ENCODE assay signal across 7 cellular contexts in the genomic region with DNA sequence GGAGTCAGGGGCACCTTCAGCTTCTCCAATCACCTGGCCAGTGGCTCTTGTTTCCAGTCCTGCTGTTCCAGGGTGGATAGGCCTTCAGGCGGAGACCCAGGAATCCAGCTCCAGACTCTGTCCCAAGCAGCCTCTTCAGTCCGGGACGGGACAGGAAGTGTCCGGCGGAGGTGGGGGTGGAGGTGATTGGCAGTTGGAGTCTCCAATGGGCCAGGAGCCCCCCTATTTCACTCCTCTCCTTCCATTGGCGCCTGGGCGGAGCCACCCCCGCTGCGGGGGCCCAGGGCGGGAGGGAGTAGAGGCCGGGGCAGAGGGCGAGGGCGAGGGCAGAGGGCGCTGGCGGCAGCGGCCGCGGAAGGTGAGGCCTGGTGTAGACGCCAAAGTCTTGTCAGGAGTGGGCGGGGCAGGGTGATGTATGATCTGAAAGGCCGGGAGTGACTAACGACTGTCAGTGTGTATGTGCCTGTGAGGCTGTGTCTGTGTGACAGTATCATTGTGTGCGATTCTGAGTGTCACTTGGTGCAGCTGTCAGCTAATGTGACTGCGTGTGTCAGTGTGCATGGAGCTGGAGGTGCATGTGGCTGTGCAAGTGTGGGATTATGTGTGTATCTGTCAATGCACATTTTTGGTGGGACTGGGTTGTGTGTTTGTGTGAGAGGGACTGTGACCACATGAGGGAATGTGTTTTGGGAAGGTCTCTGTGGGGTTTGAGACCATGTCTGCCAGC. TPM values are rescaled to one million over a fixed set of nuclear protein-coding genes. Genes with fewer than 3 reads are reported as not detected.
A peak's percentile ranks its signal among the peaks of the same experiment; 100 is the strongest.
DNase-seq lines count a peak whose midpoint lies in the region; ATAC-seq and TF ChIP-seq lines count a peak whose summit lies in the region.

A gene (plus strand): TSS at position 310 of the 727 bp plus-strand sequence. CDS start 3,033 bp downstream, outside the sequence.

- H3K9me2 ChIP-seq in GM23338 (ENCODE audit: insufficient read depth), result no peaks in the 10 kb centered on the region
- H3K9me2 ChIP-seq in OCI-LY1 (ENCODE audit: low read depth, low read length), result no peaks in the 10 kb centered on the region

- ATAC-seq in GM23338, result peak; percentile 87
- peak; percentile 84 to 86 for ATAC-seq in activated naive CD4-positive, alpha-beta T cell treated with anti-CD3 and anti-CD28 coated beads, Interleukin-2, amount 50 U/mL, for 72 hours
- ATAC-seq in upper lobe of left lung (ENCODE audit: low FRiP score in 2 of 2), result peak; percentile 88 to 93
- no peak for ATAC-seq in GM21786 (IDR thresholded peaks at IDR 0.05; ENCODE audit: unreplicated experiment)

- H3K9ac ChIP-seq in OCI-LY1 (ENCODE audit: low read length) (no peak within 1 kb of the TSS; the same call in 1 of the 2 replicates), neural progenitor cell (peak within 1 kb of the TSS; percentile 30)

- H3K4me2 ChIP-seq in GM23338 (peak within 1 kb of the TSS; percentile 81), OCI-LY1 (ENCODE audit: low read length) (peak within 1 kb of the TSS; percentile 46), neural progenitor cell (peak within 1 kb of the TSS; percentile 81)

- H3K27ac ChIP-seq in GM23338 (ENCODE audit: low read depth), result no peak within 1 kb of the TSS
- no peak within 1 kb of the TSS for H3K27ac ChIP-seq in OCI-LY1 (ENCODE audit: low read depth, low read length, poor library complexity, severe bottlenecking)
- no peak within 1 kb of the TSS for H3K27ac ChIP-seq in neural progenitor cell
- H3K27ac ChIP-seq in upper lobe of left lung, result peak within 1 kb of the TSS; percentile 63 to 86 (median 72)

- H3K27ac Mint-ChIP-seq in GM23338, result peak within 1 kb of the TSS; percentile 91
- H3K27ac Mint-ChIP-seq in activated naive CD4-positive, alpha-beta T cell treated with anti-CD3 and anti-CD28 coated beads, Interleukin-2, amount 50 U/mL, for 72 hours, result peak within 1 kb of the TSS; percentile 13 to 62
- peak within 1 kb of the TSS; percentile 48 for H3K27ac Mint-ChIP-seq in glutamatergic neuron (ENCODE audit: unreplicated experiment)
- peak within 1 kb of the TSS; percentile 96 for H3K27ac Mint-ChIP-seq in neural progenitor cell

- no peaks in the 10 kb centered on the region; the same call in none of the 2 replicates for H4K20me1 ChIP-seq in GM23338 (replicated peaks; ENCODE audit: insufficient read depth)
- no peaks in the 10 kb centered on the region for H4K20me1 ChIP-seq in OCI-LY1 (ENCODE audit: insufficient read depth, low read length)
- H4K20me1 ChIP-seq in neural progenitor cell (ENCODE audit: low read depth), result peaks cover 7% of the 10 kb centered on the region

- H3K4me3 ChIP-seq in GM23338 (peak within 1 kb of the TSS; percentile 53), OCI-LY1 (ENCODE audit: low read depth, low read length, poor library complexity, severe bottlenecking) (peak within 1 kb of the TSS; percentile 29), neural progenitor cell (peak within 1 kb of the TSS; percentile 50), upper lobe of left lung (peak within 1 kb of the TSS in 3 of 4 donors; percentile 31 to 48 (median 42))

- H3K4me3 Mint-ChIP-seq in GM23338 (peak within 1 kb of the TSS; percentile 80), glutamatergic neuron (ENCODE audit: unreplicated experiment) (peak within 1 kb of the TSS; percentile 77), neural progenitor cell (peak within 1 kb of the TSS; percentile 85)

- H3K4me1 Mint-ChIP-seq in GM23338 (peaks cover 46% of the 10 kb centered on the region), glutamatergic neuron (ENCODE audit: low read depth, unreplicated experiment) (peaks cover 31% of the 10 kb centered on the region), neural progenitor cell (peaks cover 63% of the 10 kb centered on the region)

- H3K27me3 ChIP-seq in GM23338 (ENCODE audit: insufficient read depth) (no peaks in the 10 kb centered on the region), OCI-LY1 (ENCODE audit: insufficient read depth, low read length) (no peaks in the 10 kb centered on the region; the same call in 1 of the 2 replicates), neural progenitor cell (no peaks in the 10 kb centered on the region), upper lobe of left lung (no peaks in the 10 kb centered on the region)

- DNase-seq in GM23338 (ENCODE audit: low spot score), result peak; percentile 96
- DNase-seq in activated naive CD4-positive, alpha-beta T cell treated with anti-CD3 and anti-CD28 coated beads, Interleukin-2, amount 50 U/mL, for 72 hours (ENCODE audit: low spot score in 2 of 2), result peak in 1 of 2 donors; percentile 46
- DNase-seq in glutamatergic neuron, result peak; percentile 64
- DNase-seq in neural progenitor cell (ENCODE audit: low spot score), result peak; percentile 95
- peak; percentile 92 to 94 for DNase-seq in upper lobe of left lung

- peak; percentile 17 to 35; a peak in 2 of 4 replicates for TF ChIP-seq CTCF in GM23338 (conservative IDR thresholded peaks at IDR 0.05; ENCODE audit: low read depth in 2 of 2)
- TF ChIP-seq CTCF in OCI-LY1 (IDR thresholded peaks at IDR 0.05; ENCODE audit: low read length), result no peak
- TF ChIP-seq CTCF in glutamatergic neuron (IDR thresholded peaks at IDR 0.05; ENCODE audit: partially characterized antibody, unreplicated experiment), result no peak
- TF ChIP-seq CTCF in neural progenitor cell (IDR thresholded peaks at IDR 0.05), result peak; percentile 25
- no peak for TF ChIP-seq CTCF in upper lobe of left lung (IDR thresholded peaks at IDR 0.05)

- H3F3A ChIP-seq in GM23338 (replicated peaks; ENCODE audit: low read depth), result 0 out of 2 replicates have a peak, but pooled peaks cover 8% of the 10 kb centered on the region
- no peaks in the 10 kb centered on the region for H3F3A ChIP-seq in OCI-LY1 (ENCODE audit: insufficient read depth, low read length)
- H3F3A ChIP-seq in neural progenitor cell (ENCODE audit: low read depth), result peaks cover 25% of the 10 kb centered on the region

- peaks cover 6% of the 10 kb centered on the region for H3K79me2 ChIP-seq in GM23338 (replicated peaks; ENCODE audit: insufficient read depth)
- no peaks in the 10 kb centered on the region for H3K79me2 ChIP-seq in OCI-LY1 (ENCODE audit: insufficient read depth, low read length)
- H3K79me2 ChIP-seq in neural progenitor cell (ENCODE audit: low read depth), result peaks cover 16% of the 10 kb centered on the region

- H3K4me1 ChIP-seq in GM23338 (ENCODE audit: insufficient read depth), result peaks cover 25% of the 10 kb centered on the region
- H3K4me1 ChIP-seq in OCI-LY1 (ENCODE audit: insufficient read depth, low read length, severe bottlenecking), result peaks cover 24% of the 10 kb centered on the region
- H3K4me1 ChIP-seq in neural progenitor cell, result peaks cover 34% of the 10 kb centered on the region
- peaks cover 53 to 63% (median 56%) of the 10 kb centered on the region in 4 donors for H3K4me1 ChIP-seq in upper lobe of left lung

- WGBS in upper lobe of left lung, 2 donors, result 8 to 23% methylated on average over 15 to 23 of the region's 24 CpGs

- peaks cover 19% of the 10 kb centered on the region for H3K27me3 Mint-ChIP-seq in GM23338 (ENCODE audit: insufficient read depth, low read depth, poor library complexity)
- H3K27me3 Mint-ChIP-seq in glutamatergic neuron (ENCODE audit: unreplicated experiment), result peaks cover 7% of the 10 kb centered on the region
- H3K27me3 Mint-ChIP-seq in neural progenitor cell (ENCODE audit: insufficient read depth, low read depth), result peaks cover 9% of the 10 kb centered on the region

- peak within 1 kb of the TSS; percentile 56; the same call in 1 of the 2 replicates for H2AFZ ChIP-seq in GM23338
- no peak within 1 kb of the TSS for H2AFZ ChIP-seq in OCI-LY1 (ENCODE audit: low read length)
- no peak within 1 kb of the TSS for H2AFZ ChIP-seq in neural progenitor cell (replicated peaks)

- H3K9me3 Mint-ChIP-seq in GM23338 (no peaks in the 10 kb centered on the region; the same call in 2 of the 3 replicates), glutamatergic neuron (ENCODE audit: unreplicated experiment) (peaks cover 8% of the 10 kb centered on the region), neural progenitor cell (no peaks in the 10 kb centered on the region)
- H3K9me3 Mint-ChIP-seq in activated naive CD4-positive, alpha-beta T cell treated with anti-CD3 and anti-CD28 coated beads, Interleukin-2, amount 50 U/mL, for 72 hours, result no peaks in the 10 kb centered on the region

- no peaks in the 10 kb centered on the region for H3K9me3 ChIP-seq in OCI-LY1 (ENCODE audit: low read length)
- H3K9me3 ChIP-seq in neural progenitor cell (ENCODE audit: low read depth), result no peaks in the 10 kb centered on the region
- no peaks in the 10 kb centered on the region for H3K9me3 ChIP-seq in upper lobe of left lung

- peak in 1 of 4 donors; percentile 62 for TF ChIP-seq POLR2A in upper lobe of left lung (IDR thresholded peaks at IDR 0.05)

- TF ChIP-seq EP300 in upper lobe of left lung (IDR thresholded peaks at IDR 0.05), result no peak

- H3K36me3 ChIP-seq in GM23338 (ENCODE audit: insufficient read depth) (peaks cover 3% of the 10 kb centered on the region; the same call in 1 of the 2 replicates), OCI-LY1 (ENCODE audit: insufficient read depth, low read length) (peaks cover 35% of the 10 kb centered on the region), neural progenitor cell (no peaks in the 10 kb centered on the region), upper lobe of left lung (peaks cover 8 to 24% (median 15%) of the 10 kb centered on the region in 4 donors)

- H3K36me3 Mint-ChIP-seq in GM23338 (ENCODE audit: low read depth), result peaks cover 26% of the 10 kb centered on the region
- H3K36me3 Mint-ChIP-seq in activated naive CD4-positive, alpha-beta T cell treated with anti-CD3 and anti-CD28 coated beads, Interleukin-2, amount 50 U/mL, for 72 hours, result peaks cover 23 to 26% of the 10 kb centered on the region in 2 donors
- H3K36me3 Mint-ChIP-seq in glutamatergic neuron (ENCODE audit: unreplicated experiment), result peaks cover 8% of the 10 kb centered on the region
- H3K36me3 Mint-ChIP-seq in neural progenitor cell, result peaks cover 13% of the 10 kb centered on the region

TF ChIP-seq in GM23338, 12 proteins besides CTCF, POLR2A, EP300 and RAD21:
- TF ChIP-seq JUNB (IDR thresholded peaks at IDR 0.05; ENCODE audit: unreplicated experiment) (no peak), EZH2phosphoT487 (IDR thresholded peaks at IDR 0.05; ENCODE audit: unreplicated experiment) (no peak), CREB1 (CRISPR knock-in tag; IDR thresholded peaks at IDR 0.05; ENCODE audit: low read depth) (peak; percentile 17; the same call in 1 of the 2 replicates), EZH2 (IDR thresholded peaks at IDR 0.05; ENCODE audit: low read depth, unreplicated experiment) (no peak), POLR2AphosphoS5 (IDR thresholded peaks at IDR 0.05; ENCODE audit: low read depth) (peak; percentile 73)
TF ChIP-seq in GM23338: peak in this region for 2.

RNA-seq across cellular contexts. Expression of the gene that starts here (rescaled TPM):
- 4.9 and 5.8 TPM in 2 replicates for total RNA-seq in GM23338 (2014; rRNA removed; shearing (Covaris generic))
- polyA plus RNA-seq in GM23338 (2016; fragmentation: Nextera tagmentation; extraction: Ambion mirVana), result 3.1 and 4.0 TPM in 2 replicates
- total RNA-seq in activated naive CD4-positive, alpha-beta T cell treated with anti-CD3 and anti-CD28 coated beads, Interleukin-2, amount 50 U/mL, for 72 hours, result 10 to 100 TPM; 41.8 to 44.2 TPM
- total RNA-seq in glutamatergic neuron (ENCODE audit: unreplicated experiment) (28.8 TPM), neural progenitor cell (ENCODE audit: low replicate concordance) (11.4 and 12.7 TPM in 2 replicates), upper lobe of left lung (10 to 100 TPM; 14.5 to 49.2 (median 23.7) TPM)

Comparison
In these comparisons a context has a peak if more than half of its experiments do, and no peak if none do; other contexts are left out.
1. H3K27ac ChIP-seq: peak in upper lobe of left lung (4 of 4); none in GM23338 (single experiment), OCI-LY1 (single experiment) and neural progenitor cell (single experiment).
2. H3K27ac Mint-ChIP-seq: peak in every context shown above with its lines; median percentile 96 in neural progenitor cell; 91 in GM23338; 48 in glutamatergic neuron; 38 in activated naive CD4-positive, alpha-beta T cell treated with anti-CD3 and anti-CD28 coated beads, Interleukin-2, amount 50 U/mL, for 72 hours.
3. CTCF ChIP-seq: peak in GM23338 (2 of 2) and neural progenitor cell (single experiment); none in OCI-LY1 (single experiment), glutamatergic neuron (single experiment) and upper lobe of left lung (0 of 6).
4. Peak in every context shown above with its lines, with median percentiles within 50 percentile points of each other: H3K4me2 ChIP-seq, H3K4me3 ChIP-seq and H3K4me3 Mint-ChIP-seq.